9 cellular contexts compared by ENCODE assay signal in the genomic region with DNA sequence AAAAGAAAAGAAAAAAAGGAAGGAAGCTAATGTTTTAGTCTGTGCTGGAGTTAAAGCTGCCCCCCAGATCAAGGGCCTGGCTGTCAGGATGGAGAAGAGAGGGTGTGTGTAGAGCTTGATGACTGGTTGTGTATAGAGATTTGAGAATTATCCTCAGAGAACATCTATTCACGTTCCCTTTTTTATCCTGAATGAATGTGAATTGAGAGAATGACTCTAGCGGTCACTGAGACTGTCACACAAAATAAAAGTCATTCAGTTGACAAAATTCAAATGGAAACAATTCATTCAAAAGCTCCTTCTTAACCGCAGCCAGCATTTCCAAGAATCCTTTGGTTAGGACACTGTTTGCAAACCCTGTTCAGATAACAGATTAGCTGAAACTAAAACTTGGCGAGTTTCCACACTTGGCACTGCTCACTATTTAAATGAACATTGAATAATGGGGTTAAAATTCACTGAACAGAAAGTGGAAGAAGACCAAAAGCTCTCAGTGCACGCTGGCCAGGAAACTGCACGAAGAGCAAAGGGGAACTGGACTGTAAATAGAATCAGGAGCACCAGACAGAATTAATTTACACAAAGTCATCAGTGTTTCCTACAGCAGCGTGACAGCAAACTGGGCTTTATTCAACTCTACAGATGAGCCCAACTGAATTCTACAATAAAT. TPM values are rescaled to one million over a fixed set of nuclear protein-coding genes. Genes with fewer than 3 reads are reported as not detected.
A peak's percentile ranks its signal among the peaks of the same experiment; 100 is the strongest.
DNase-seq lines count a peak whose midpoint lies in the region; ATAC-seq and TF ChIP-seq lines count a peak whose summit lies in the region.
"Had no signal": no experiment of that assay in that cellular context is flagged by ENCODE, and none has a peak within 500 bp of the region (broad histone marks: within the 10 kb centered on the region; RNA-seq: fewer than 3 reads in every experiment).

No MANE protein-coding gene starts in this region.

- no peak for TF ChIP-seq POLR2A in transverse colon (IDR thresholded peaks at IDR 0.05)

- no peak for TF ChIP-seq EP300 in transverse colon (IDR thresholded peaks at IDR 0.05; ENCODE audit: low read depth)

- H3K4me3 ChIP-seq in AG04450 (ENCODE audit: low read depth, low read length) (peak overlapping the region; percentile 2; the same call in 1 of the 2 replicates), transverse colon (peak overlapping the region in 1 of 4 donors; percentile 15)

- DNase-seq in AG04450 (ENCODE audit: low read depth, low spot score) (peak; percentile 53), kidney tubule cell (ENCODE audit: low spot score) (peak; percentile 60), transverse colon (peak; percentile 33), GM20000 (ENCODE audit: low spot score) (no peak)
- peak; percentile 31 for DNase-seq in activated CD8-positive, alpha-beta T cell treated with anti-CD3 and anti-CD28 coated beads, Interleukin-2, amount 10 ng/mL, durations not matched to agents 7 days and 5 days

- H3K9me3 Mint-ChIP-seq in activated CD8-positive, alpha-beta T cell treated with anti-CD3 and anti-CD28 coated beads, Interleukin-2, amount 10 ng/mL, durations not matched to agents 7 days and 5 days (ENCODE audit: insufficient read depth), result no peaks in the 10 kb centered on the region
- H3K9me3 Mint-ChIP-seq: central memory CD8-positive, alpha-beta T cell had no signal

- H3K36me3 Mint-ChIP-seq in activated CD8-positive, alpha-beta T cell treated with anti-CD3 and anti-CD28 coated beads, Interleukin-2, amount 10 ng/mL, durations not matched to agents 7 days and 5 days (ENCODE audit: low read depth), result no peaks in the 10 kb centered on the region

- peak; percentile 58 for ATAC-seq in GM18858 (IDR thresholded peaks at IDR 0.05; ENCODE audit: unreplicated experiment)
- ATAC-seq in HG03521 (IDR thresholded peaks at IDR 0.05; ENCODE audit: unreplicated experiment), result peak; percentile 64
- peak; percentile 66 for ATAC-seq in activated CD8-positive, alpha-beta T cell treated with anti-CD3 and anti-CD28 coated beads, Interleukin-2, amount 10 ng/mL, durations not matched to agents 7 days and 5 days
- ATAC-seq in HG03108 (IDR thresholded peaks at IDR 0.05; ENCODE audit: unreplicated experiment), result no peak

- CTCF ChIA-PET in AG04450 (lab: Charles Lee), result interaction anchor here (0.6 to 1.0 kb wide), 2 partner anchors 9 to 129 kb away, joined by 3 read pairs; no protein-coding TSS in a partner anchor
- CTCF ChIA-PET in activated CD8-positive, alpha-beta T cell treated with anti-CD3 and anti-CD28 coated beads, Interleukin-2, amount 10 ng/mL, durations not matched to agents 7 days and 5 days (lab: Charles Lee), result interaction anchor here (0.9 to 2.5 kb wide), 8 partner anchors 12 to 134 kb away, joined by 3 to 8 read pairs (median 4); a partner anchor contains a TSS

- H3K27me3 Mint-ChIP-seq in activated CD8-positive, alpha-beta T cell treated with anti-CD3 and anti-CD28 coated beads, Interleukin-2, amount 10 ng/mL, durations not matched to agents 7 days and 5 days (ENCODE audit: low read depth), result peaks cover 9% of the 10 kb centered on the region

- 0 to 7% methylated on average over 7 of the region's 7 CpGs for WGBS in transverse colon (ENCODE audit: low coverage in 1 of 2), 2 donors

- in situ Hi-C loops in transverse colon (cut with MboI; ENCODE audit: low pct_ligation_motif_present in 1 of 4, low pct_unique_long_range_greater_than_20kb in 1 of 4, low sequenced_read_pairs in 3 of 4), result no loop called here

- H3K4me1 Mint-ChIP-seq in activated CD8-positive, alpha-beta T cell treated with anti-CD3 and anti-CD28 coated beads, Interleukin-2, amount 10 ng/mL, durations not matched to agents 7 days and 5 days (ENCODE audit: low read depth), result peaks cover 15% of the 10 kb centered on the region
- H3K4me1 Mint-ChIP-seq: central memory CD8-positive, alpha-beta T cell had no signal

- H3K27me3 ChIP-seq in AG04450 (ENCODE audit: control insufficient read depth, insufficient read depth, low read length) (peaks cover 17% of the 10 kb centered on the region), transverse colon (no peaks in the 10 kb centered on the region)

- peak overlapping the region; percentile 49 for H3K27ac Mint-ChIP-seq in activated CD8-positive, alpha-beta T cell treated with anti-CD3 and anti-CD28 coated beads, Interleukin-2, amount 10 ng/mL, durations not matched to agents 7 days and 5 days

- TF ChIP-seq CTCF in AG04450 (IDR thresholded peaks at IDR 0.05; ENCODE audit: low read depth, low read length) (no peak), transverse colon (IDR thresholded peaks at IDR 0.05) (no peak), GM20000 (IDR thresholded peaks at IDR 0.05; ENCODE audit: extremely low read depth, missing control alignments) (no peak)

- intact Hi-C loops in transverse colon (cut with DNase I; ENCODE audit: low total_unique reads), result no loop called here

- no peaks in the 10 kb centered on the region for H3K36me3 ChIP-seq in transverse colon

- POLR2A ChIA-PET in AG04450 (lab: Yijun Ruan, JAX), result no interaction called here
- POLR2A ChIA-PET in activated CD8-positive, alpha-beta T cell treated with anti-CD3 and anti-CD28 coated beads, Interleukin-2, amount 10 ng/mL, durations not matched to agents 7 days and 5 days (lab: Charles Lee), result interaction anchor here (0.9 kb wide), 1 partner anchor 14 kb away, joined by 5 read pairs; no protein-coding TSS in a partner anchor

- no peaks in the 10 kb centered on the region for H3K9me3 ChIP-seq in AG04450 (ENCODE audit: control insufficient read depth, insufficient read depth, low read length)
- H3K9me3 ChIP-seq in transverse colon, result no peaks in the 10 kb centered on the region

- peak overlapping the region; percentile 49 for H3K4me3 Mint-ChIP-seq in activated CD8-positive, alpha-beta T cell treated with anti-CD3 and anti-CD28 coated beads, Interleukin-2, amount 10 ng/mL, durations not matched to agents 7 days and 5 days
- H3K4me3 Mint-ChIP-seq: central memory CD8-positive, alpha-beta T cell had no signal

- H3K27ac ChIP-seq in AG04450 (ENCODE audit: low read depth, low read length) (no peak overlapping the region), transverse colon (peak overlapping the region in 1 of 4 donors; percentile 22)

- H3K4me1 ChIP-seq in transverse colon, result peaks cover 0 to 14% (median 9%) of the 10 kb centered on the region in 4 donors

RNA-seq across cellular contexts. Expression of a gene that starts 13.6 kb away (rescaled TPM):
- polyA plus RNA-seq in AG04450 (2011; rRNA removed), result 11.0 and 13.8 TPM in 2 replicates
- 4.0 and 4.6 TPM in 2 replicates for polyA minus RNA-seq in AG04450 (2011; rRNA and poly(A)+ RNA removed)
- 1 to 10 TPM; 5.7 to 6.1 TPM for total RNA-seq in activated CD8-positive, alpha-beta T cell treated with anti-CD3 and anti-CD28 coated beads, Interleukin-2, amount 10 ng/mL, durations not matched to agents 7 days and 5 days
- total RNA-seq in transverse colon, result 10 to 100 TPM in 1 of 4 donors, 1 to 10 TPM in 3; 3.3 to 10.7 (median 7.8) TPM
